1 cellular context compared by ENCODE assay signal in the genomic region with DNA sequence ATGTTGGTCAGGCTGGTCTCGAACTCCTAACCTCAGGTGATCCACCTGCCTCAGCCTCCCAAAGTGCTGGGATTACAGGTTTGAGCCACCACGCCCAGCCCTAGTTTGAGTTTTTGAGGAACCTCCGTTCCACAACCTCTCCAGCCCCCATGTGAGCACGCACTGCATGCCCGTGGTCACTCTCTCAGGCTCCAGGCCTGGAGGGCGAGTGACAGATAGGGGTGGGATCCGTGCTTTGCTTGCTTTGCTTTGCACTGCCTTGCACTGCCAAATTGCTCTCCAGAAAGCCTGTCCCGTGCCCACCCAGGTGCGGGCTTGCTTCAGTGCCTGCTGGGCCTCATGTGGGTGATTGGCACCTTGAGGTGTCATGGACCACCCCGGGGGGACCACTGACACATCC.
TF ChIP-seq lines count a peak whose summit lies in the region.

No MANE protein-coding gene starts in this region.

TF ChIP-seq in H1, 55 proteins besides CTCF, POLR2A, EP300 and RAD21:
- TF ChIP-seq CBX5 (IDR thresholded peaks at IDR 0.05; ENCODE audit: low read depth, low read length) (no peak), BACH1 (IDR thresholded peaks at IDR 0.05; ENCODE audit: low read length) (no peak), YY1 (IDR thresholded peaks at IDR 0.05; ENCODE audit: low read depth, low read length) (no peak), KDM5A (IDR thresholded peaks at IDR 0.05; ENCODE audit: low read length) (no peak)
TF ChIP-seq in H1: peak in this region for 0.
